ENCODE assay signal across 8 cellular contexts in genomic region chr1:169711469-169712308, GRCh38. TPM values are rescaled to one million over a fixed set of nuclear protein-coding genes. Genes with fewer than 3 reads are reported as not detected.
DNase-seq lines count a peak whose midpoint lies in the region; ATAC-seq lines count a peak whose summit lies in the region.

SELL (minus strand) TSS chr1:169711620; CDS start chr1:169711498, 122 bp downstream.

- H3K4me1 ChIP-seq in skeletal muscle satellite cell (ENCODE audit: control insufficient read depth, insufficient read depth, low read length): no peaks in the 10 kb centered on the region

- H3K4me1 Mint-ChIP-seq in T-helper 17 cell: peaks cover 32% of the 10 kb centered on the region

- no peaks in the 10 kb centered on the region for H3K36me3 ChIP-seq in skeletal muscle satellite cell (ENCODE audit: insufficient read depth, low read length)

- H3K27ac Mint-ChIP-seq in T-helper 17 cell: no peak within 1 kb of the TSS

- H3K9me3 ChIP-seq in T-helper 17 cell (ENCODE audit: control insufficient read depth, low read length, poor library complexity, severe bottlenecking) (peaks cover 3% of the 10 kb centered on the region), skeletal muscle satellite cell (replicated peaks; ENCODE audit: low read length) (no peaks in the 10 kb centered on the region)

- peaks cover 6% of the 10 kb centered on the region for H3K27me3 Mint-ChIP-seq in T-helper 17 cell

- peaks cover 18% of the 10 kb centered on the region for H3K36me3 Mint-ChIP-seq in T-helper 17 cell (ENCODE audit: low read depth)

- ATAC-seq in HG02763 (IDR thresholded peaks at IDR 0.05; ENCODE audit: unreplicated experiment): peak; percentile 73
- peak; percentile 81 for ATAC-seq in T-helper 17 cell

- peak within 1 kb of the TSS; percentile 61 for H3K4me2 ChIP-seq in skeletal muscle satellite cell (ENCODE audit: low read length)

- peak; percentile 45 to 52 for DNase-seq in activated CD8-positive, alpha-beta memory T cell treated with anti-CD3 and anti-CD28 coated beads for 1 hour (ENCODE audit: extremely low read depth in 1 of 2, low read depth in 1 of 2)
- DNase-seq in activated CD8-positive, alpha-beta memory T cell treated with anti-CD3 and anti-CD28 coated beads, Interleukin-2, amount 50 U/mL, for 48 hours: no peak
- DNase-seq in NCI-H1105 (lab: John Stamatoyannopoulos, UW): peak; percentile 61
- DNase-seq in T-helper 17 cell: peak; percentile 25 to 59 (median 47)
- peak; percentile 75 for DNase-seq in astrocyte of the hippocampus (ENCODE audit: low read depth, low spot score)
- DNase-seq in iPS DF 4.7 (ENCODE audit: extremely low read depth, low spot score): peak; percentile 62

- peaks cover 19% of the 10 kb centered on the region for H3K27me3 ChIP-seq in skeletal muscle satellite cell (ENCODE audit: control insufficient read depth, insufficient read depth, low read length)

- H3K4me3 Mint-ChIP-seq in T-helper 17 cell: peak within 1 kb of the TSS; percentile 98

- H3K4me3 ChIP-seq in skeletal muscle satellite cell (ENCODE audit: low read length): peak within 1 kb of the TSS; percentile 20

- no peak within 1 kb of the TSS for H3K9ac ChIP-seq in skeletal muscle satellite cell (ENCODE audit: low read depth, low read length)

RNA-seq across cellular contexts. Expression of gene SELL, which starts in this region (rescaled TPM):
- total RNA-seq in T-helper 17 cell: 100 to 1,000 TPM; 205 to 276 TPM
- 0.22 and 0.51 TPM in 2 replicates for total RNA-seq in skeletal muscle satellite cell (2012; rRNA removed)
